ENCODE assay signal across 1 cellular context in genomic region chr9:33381231-33381791, GRCh38.
TF ChIP-seq lines count a peak whose summit lies in the region.

No MANE protein-coding gene starts in this region.

TF ChIP-seq in K562, 482 proteins besides CTCF, POLR2A, EP300 and RAD21 (continued from another document):
- TF ChIP-seq, protein P1, sequence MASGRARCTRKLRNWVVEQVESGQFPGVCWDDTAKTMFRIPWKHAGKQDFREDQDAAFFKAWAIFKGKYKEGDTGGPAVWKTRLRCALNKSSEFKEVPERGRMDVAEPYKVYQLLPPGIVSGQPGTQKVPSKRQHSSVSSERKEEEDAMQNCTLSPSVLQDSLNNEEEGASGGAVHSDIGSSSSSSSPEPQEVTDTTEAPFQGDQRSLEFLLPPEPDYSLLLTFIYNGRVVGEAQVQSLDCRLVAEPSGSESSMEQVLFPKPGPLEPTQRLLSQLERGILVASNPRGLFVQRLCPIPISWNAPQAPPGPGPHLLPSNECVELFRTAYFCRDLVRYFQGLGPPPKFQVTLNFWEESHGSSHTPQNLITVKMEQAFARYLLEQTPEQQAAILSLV (tag; IDR thresholded peaks at IDR 0.05): no peak
- no peak for TF ChIP-seq THAP12 (CRISPR knock-in tag; IDR thresholded peaks at IDR 0.05)
- TF ChIP-seq ZFPM2 (CRISPR knock-in tag; IDR thresholded peaks at IDR 0.05): no peak
- TF ChIP-seq ZNF224 (CRISPR knock-in tag; IDR thresholded peaks at IDR 0.05): no peak
- TF ChIP-seq ZNF124 (CRISPR knock-in tag; IDR thresholded peaks at IDR 0.05): no peak
TF ChIP-seq in K562: peak in this region for 0.
